Comparison of ENCODE assay signal across 20 cellular contexts in the genomic region with DNA sequence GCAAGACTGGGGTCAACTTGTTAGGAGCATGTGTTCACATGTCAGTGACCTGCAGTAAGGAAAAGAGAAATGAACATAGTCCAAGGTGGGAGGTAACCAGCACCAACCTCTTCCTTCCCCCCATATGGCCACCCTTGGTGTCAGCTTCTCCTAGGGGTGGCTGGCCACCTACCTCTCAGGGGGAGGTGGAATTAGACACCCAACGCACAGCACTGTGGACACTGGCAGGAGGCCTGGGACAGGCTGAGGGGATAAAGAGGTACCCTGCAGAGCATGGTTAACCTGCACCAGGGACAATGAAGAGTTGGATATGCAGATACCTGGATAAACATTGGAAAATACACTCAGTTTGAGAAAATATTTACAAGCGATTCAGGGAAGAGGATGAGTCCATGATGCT.
DNase-seq lines count a peak whose midpoint lies in the region; ATAC-seq and TF ChIP-seq lines count a peak whose summit lies in the region.
"Had no signal": no experiment of that assay in that cellular context is flagged by ENCODE, and none has a peak within 500 bp of the region (broad histone marks: within the 10 kb centered on the region; RNA-seq: fewer than 3 reads in every experiment).

No MANE protein-coding gene starts in this region.

- DNase-seq in NCI-H345 (lab: John Stamatoyannopoulos, UW) = peak; percentile 10
- DNase-seq in NCI-H345 treated with DMSO at 0.1 percent for 48 hours (lab: John Stamatoyannopoulos, UW; ENCODE audit: unreplicated experiment) = no peak
- DNase-seq in right lobe of liver = no peak
- no peak for DNase-seq in spleen
- no peak for DNase-seq in NCI-H1048 (lab: John Stamatoyannopoulos, UW)
- DNase-seq in kidney glomerular epithelial cell (lab: John Stamatoyannopoulos, UW) = no peak
- DNase-seq in activated CD4-positive, alpha-beta T cell treated with anti-CD3 and anti-CD28 coated beads, Interleukin-2, amount 50 U/mL, for 1 hour = no peak
- DNase-seq: CD4-positive, CD25-positive, alpha-beta regulatory T cell; DMS153; DND-41; HCEC 1CT; Kasumi-1; NCI-H1105; NCI-H1436 treated with DMSO at 0.1 percent for 48 hours; NCI-H2029; NCI-H526 treated with DMSO at 0.1 percent for 48 hours; PC-9; SHP77 had no signal

- no peak for TF ChIP-seq RAD21 in liver (IDR thresholded peaks at IDR 0.05)

- peak overlapping the region; percentile 14 to 51 for H3K27ac ChIP-seq in liver (ENCODE audit: low read depth in 1 of 2, low read length in 2 of 2)
- peak overlapping the region in 1 of 3 donors; percentile 11 for H3K27ac ChIP-seq in right lobe of liver
- peak overlapping the region; percentile 25 to 83 (median 66) for H3K27ac ChIP-seq in spleen
- H3K27ac ChIP-seq: PC-9 had no signal

- H3K36me3 ChIP-seq in liver (ENCODE audit: control insufficient read depth in 4 of 4, insufficient read depth in 3 of 4, low read depth in 1 of 4, low read length in 3 of 4) (no peaks in the 10 kb centered on the region), right lobe of liver (no peaks in the 10 kb centered on the region), spleen (no peaks in the 10 kb centered on the region)

- peaks cover 0 to 10% (median 4%) of the 10 kb centered on the region in 4 donors for H3K4me1 ChIP-seq in liver (ENCODE audit: control insufficient read depth in 4 of 4, insufficient read depth in 4 of 4, low read length in 3 of 4)
- peaks cover 0 to 14% (median 6%) of the 10 kb centered on the region in 4 donors for H3K4me1 ChIP-seq in right lobe of liver
- H3K4me1 ChIP-seq in spleen = peaks cover 0 to 18% (median 7%) of the 10 kb centered on the region in 6 donors

- TF ChIP-seq POLR2A in right lobe of liver (IDR thresholded peaks at IDR 0.05) (no peak), spleen (IDR thresholded peaks at IDR 0.05) (no peak)

- ATAC-seq in right lobe of liver = no peak
- ATAC-seq: HepG2 had no signal

- intact Hi-C loops in right lobe of liver (cut with DNase I) (no loop called here), spleen (cut with DNase I; ENCODE audit: low total_unique reads) (no loop called here)

- TF ChIP-seq CTCF in liver (IDR thresholded peaks at IDR 0.05; ENCODE audit: low read depth, low read length, missing input control) = no peak
- no peak for TF ChIP-seq CTCF in right lobe of liver (IDR thresholded peaks at IDR 0.05)
- TF ChIP-seq CTCF in spleen (IDR thresholded peaks at IDR 0.05 in 8 of 11, conservative IDR thresholded peaks at IDR 0.05 in 3 of 11) = no peak

- no peak overlapping the region for H3K9ac ChIP-seq in liver (ENCODE audit: low read depth in 1 of 2, low read length in 2 of 2)

- H3K9me3 ChIP-seq in liver (ENCODE audit: control insufficient read depth in 4 of 4, low read length in 3 of 4) = no peaks in the 10 kb centered on the region
- no peaks in the 10 kb centered on the region for H3K9me3 ChIP-seq in right lobe of liver
- H3K9me3 ChIP-seq in spleen = no peaks in the 10 kb centered on the region

- H3K27me3 ChIP-seq in liver (ENCODE audit: control insufficient read depth in 4 of 4, insufficient read depth in 4 of 4, low read length in 3 of 4) (no peaks in the 10 kb centered on the region), right lobe of liver (no peaks in the 10 kb centered on the region), spleen (replicated peaks in 1 of 7) (no peaks in the 10 kb centered on the region)

- H3K4me3 ChIP-seq in liver (ENCODE audit: low read depth in 1 of 3, low read length in 3 of 3) = no peak overlapping the region
- no peak overlapping the region for H3K4me3 ChIP-seq in right lobe of liver
- H3K4me3 ChIP-seq in spleen = no peak overlapping the region
- H3K4me3 ChIP-seq: PC-9 had no signal

- 91% methylated on average over 2 of the region's 2 CpGs for WGBS in liver
- WGBS in right lobe of liver (ENCODE audit: insufficient coverage, low coverage, low lambda C conversion rate, missing lambda C conversion rate) = 100% methylated on average over 1 of the region's 2 CpGs
- 85 to 95% (median 86%) methylated on average over 2 of the region's 2 CpGs for WGBS in spleen, 5 donors

TF ChIP-seq in liver, 16 proteins besides CTCF, POLR2A, EP300 and RAD21:
- TF ChIP-seq, protein P1, sequence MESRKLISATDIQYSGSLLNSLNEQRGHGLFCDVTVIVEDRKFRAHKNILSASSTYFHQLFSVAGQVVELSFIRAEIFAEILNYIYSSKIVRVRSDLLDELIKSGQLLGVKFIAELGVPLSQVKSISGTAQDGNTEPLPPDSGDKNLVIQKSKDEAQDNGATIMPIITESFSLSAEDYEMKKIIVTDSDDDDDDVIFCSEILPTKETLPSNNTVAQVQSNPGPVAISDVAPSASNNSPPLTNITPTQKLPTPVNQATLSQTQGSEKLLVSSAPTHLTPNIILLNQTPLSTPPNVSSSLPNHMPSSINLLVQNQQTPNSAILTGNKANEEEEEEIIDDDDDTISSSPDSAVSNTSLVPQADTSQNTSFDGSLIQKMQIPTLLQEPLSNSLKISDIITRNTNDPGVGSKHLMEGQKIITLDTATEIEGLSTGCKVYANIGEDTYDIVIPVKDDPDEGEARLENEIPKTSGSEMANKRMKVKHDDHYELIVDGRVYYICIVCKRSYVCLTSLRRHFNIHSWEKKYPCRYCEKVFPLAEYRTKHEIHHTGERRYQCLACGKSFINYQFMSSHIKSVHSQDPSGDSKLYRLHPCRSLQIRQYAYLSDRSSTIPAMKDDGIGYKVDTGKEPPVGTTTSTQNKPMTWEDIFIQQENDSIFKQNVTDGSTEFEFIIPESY (IDR thresholded peaks at IDR 0.05) = no peak
- TF ChIP-seq, protein P2, sequence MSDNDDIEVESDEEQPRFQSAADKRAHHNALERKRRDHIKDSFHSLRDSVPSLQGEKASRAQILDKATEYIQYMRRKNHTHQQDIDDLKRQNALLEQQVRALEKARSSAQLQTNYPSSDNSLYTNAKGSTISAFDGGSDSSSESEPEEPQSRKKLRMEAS (IDR thresholded peaks at IDR 0.05) = no peak
- TF ChIP-seq YY1 (IDR thresholded peaks at IDR 0.05) = no peak
- TF ChIP-seq GABPA (IDR thresholded peaks at IDR 0.05 in 1 of 2, conservative IDR thresholded peaks at IDR 0.05 in 1 of 2) = no peak
- TF ChIP-seq EGR1 (IDR thresholded peaks at IDR 0.05; ENCODE audit: low read depth in 2 of 2) = no peak
- TF ChIP-seq FOXA2 (IDR thresholded peaks at IDR 0.05) = no peak
- no peak for TF ChIP-seq TAF1 (conservative IDR thresholded peaks at IDR 0.05)
- TF ChIP-seq NR2F2 (IDR thresholded peaks at IDR 0.05) = no peak
- TF ChIP-seq FOXA1 (IDR thresholded peaks at IDR 0.05) = no peak
- TF ChIP-seq, protein P3, sequence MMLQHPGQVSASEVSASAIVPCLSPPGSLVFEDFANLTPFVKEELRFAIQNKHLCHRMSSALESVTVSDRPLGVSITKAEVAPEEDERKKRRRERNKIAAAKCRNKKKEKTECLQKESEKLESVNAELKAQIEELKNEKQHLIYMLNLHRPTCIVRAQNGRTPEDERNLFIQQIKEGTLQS (IDR thresholded peaks at IDR 0.05) = no peak
- no peak for TF ChIP-seq SP1 (IDR thresholded peaks at IDR 0.05)
- no peak for TF ChIP-seq RXRA (IDR thresholded peaks at IDR 0.05)
TF ChIP-seq in liver: peak in this region for 0.
